In genomic region chr11:14249121-14249963, GRCh38 we compare ENCODE assay signal across 8 cellular contexts.
A peak's percentile ranks its signal among the peaks of the same experiment; 100 is the strongest.
DNase-seq lines count a peak whose midpoint lies in the region; ATAC-seq and TF ChIP-seq lines count a peak whose summit lies in the region.

No MANE protein-coding gene starts in this region.

- H3K4me3 ChIP-seq in Karpas-422 (ENCODE audit: low read length): no peak overlapping the region
- no peak overlapping the region for H3K4me3 ChIP-seq in fibroblast of villous mesenchyme (ENCODE audit: low read depth, low read length)
- H3K4me3 ChIP-seq in thoracic aorta: no peak overlapping the region

- H3K9me3 ChIP-seq in Karpas-422 (ENCODE audit: low read length) (no peaks in the 10 kb centered on the region), thoracic aorta (no peaks in the 10 kb centered on the region)

- ATAC-seq in omental fat pad (ENCODE audit: low FRiP score): peak; percentile 7
- no peak for ATAC-seq in thoracic aorta (ENCODE audit: insufficient number of reproducible peaks, low FRiP score, low read depth)
- no peak for ATAC-seq in HG03520 (IDR thresholded peaks at IDR 0.05; ENCODE audit: unreplicated experiment)

- H3K4me1 ChIP-seq in Karpas-422 (ENCODE audit: low read length): no peaks in the 10 kb centered on the region
- no peaks in the 10 kb centered on the region for H3K4me1 ChIP-seq in thoracic aorta (ENCODE audit: control insufficient read depth in 1 of 2, low read depth in 2 of 2)

- peak; percentile 70 for DNase-seq in GM03348 (ENCODE audit: low spot score)
- DNase-seq in Karpas-422: peak; percentile 78
- DNase-seq in RWPE1 (ENCODE audit: low spot score): peak; percentile 48
- peak; percentile 57 for DNase-seq in activated T-helper 9 cell treated with anti-CD3 and anti-CD28 coated beads, Interleukin-2, amount 50 U/mL, for 16 hours (ENCODE audit: low read depth)
- DNase-seq in fibroblast of villous mesenchyme (ENCODE audit: low read depth): peak; percentile 57
- DNase-seq in omental fat pad (ENCODE audit: low spot score): no peak
- DNase-seq in thoracic aorta (ENCODE audit: low spot score): no peak

- H3K36me3 ChIP-seq in Karpas-422 (ENCODE audit: insufficient read depth, low read length): no peaks in the 10 kb centered on the region
- H3K36me3 ChIP-seq in thoracic aorta: no peaks in the 10 kb centered on the region

- H3K79me2 ChIP-seq in Karpas-422 (ENCODE audit: low read length): no peaks in the 10 kb centered on the region

- no peaks in the 10 kb centered on the region for H4K20me1 ChIP-seq in Karpas-422 (ENCODE audit: insufficient read depth, low read depth, low read length)

- H3K9me2 ChIP-seq in Karpas-422 (replicated peaks; ENCODE audit: insufficient read depth, low read length): no peaks in the 10 kb centered on the region

- CTCF ChIA-PET in RWPE1 (lab: Yijun Ruan, JAX): interaction anchor here (0.6 to 1.2 kb wide), 10 partner anchors 22 to 526 kb away, joined by 3 to 9 read pairs (median 4); no protein-coding TSS in a partner anchor

- TF ChIP-seq CTCF in RWPE1 (conservative IDR thresholded peaks at IDR 0.05; ENCODE audit: low read depth): peak; percentile 91
- TF ChIP-seq CTCF in fibroblast of villous mesenchyme (IDR thresholded peaks at IDR 0.05; ENCODE audit: insufficient read depth, low read depth, low read length): peak; percentile 87
- TF ChIP-seq CTCF in omental fat pad (IDR thresholded peaks at IDR 0.05): peak in 2 of 3 donors; percentile 34 to 84
- peak; percentile 87 for TF ChIP-seq CTCF in thoracic aorta (IDR thresholded peaks at IDR 0.05)

- H2AFZ ChIP-seq in Karpas-422 (ENCODE audit: low read length): no peak overlapping the region

- POLR2A ChIA-PET in RWPE1 (lab: Yijun Ruan, JAX; ENCODE audit: low non-redundant PET): no interaction called here

- H3K27me3 ChIP-seq in Karpas-422 (ENCODE audit: low read length): no peaks in the 10 kb centered on the region
- no peaks in the 10 kb centered on the region for H3K27me3 ChIP-seq in thoracic aorta (replicated peaks; ENCODE audit: insufficient read depth)

- no peak overlapping the region for H3K4me2 ChIP-seq in Karpas-422 (ENCODE audit: low read depth, low read length, poor library complexity, severe bottlenecking)

- H3K27ac ChIP-seq in Karpas-422 (ENCODE audit: low read length): no peak overlapping the region
- H3K27ac ChIP-seq in RWPE1: no peak overlapping the region
- H3K27ac ChIP-seq in thoracic aorta: no peak overlapping the region

- no peak overlapping the region for H3K9ac ChIP-seq in Karpas-422 (ENCODE audit: low read length)

Comparison
In these comparisons a context has a peak if more than half of its experiments do, and no peak if none do; other contexts are left out.
1. DNase-seq: peak in GM03348 (single experiment), Karpas-422 (single experiment), RWPE1 (single experiment), activated T-helper 9 cell treated with anti-CD3 and anti-CD28 coated beads, Interleukin-2, amount 50 U/mL, for 16 hours (single experiment) and fibroblast of villous mesenchyme (single experiment); none in omental fat pad (single experiment) and thoracic aorta (single experiment).
2. Peak in every context shown above with its lines, with median percentiles within 50 percentile points of each other: CTCF ChIP-seq.